20 cellular contexts compared by ENCODE assay signal in genomic region chr17:48629411-48629759, GRCh38. TPM values are rescaled to one million over a fixed set of nuclear protein-coding genes. Genes with fewer than 3 reads are reported as not detected.
"Had no signal": no experiment of that assay in that cellular context is flagged by ENCODE, and none has a peak within 500 bp of the region (broad histone marks: within the 10 kb centered on the region; RNA-seq: fewer than 3 reads in every experiment).

No MANE protein-coding gene starts in this region.

- H3K4me2 ChIP-seq: smooth muscle cell had no signal

- H3K36me3 ChIP-seq: lower lobe of right lung, neutrophil, pancreas, WERI-Rb-1 had no signal

- H3K27ac ChIP-seq: lower lobe of right lung, neutrophil, pancreas, WERI-Rb-1 had no signal

- H3K9me3 ChIP-seq: lower lobe of right lung, neutrophil, pancreas had no signal

- ATAC-seq: lower lobe of right lung; pancreas; sciatic nerve; stimulated activated naive B cell treated with anti-CD40 and anti-IgM and Interleukin-4, amounts not matched to agents 10 μg/mL and 1 μg/mL and 100 μg/mL, for 72 hours; T-helper 17 cell had no signal

- DNase-seq: activated CD4-positive, alpha-beta T cell treated with anti-CD3 and anti-CD28 coated beads for 1 hour; activated CD4-positive, alpha-beta T cell treated with anti-CD3 and anti-CD28 coated beads, Interleukin-2, amount 50 U/mL, for 48 hours; activated naive CD4-positive, alpha-beta T cell treated with anti-CD3 and anti-CD28 coated beads for 36 hours; activated T-cell treated with anti-CD3 and anti-CD28 coated beads, Interleukin-2, amount 50 U/mL, for 24 hours; anterior cingulate cortex; cortex of kidney; head of caudate nucleus; kidney glomerular epithelial cell; lower lobe of right lung; pancreas; stimulated activated CD4-positive, alpha-beta T cell treated with anti-CD3 and anti-CD28 coated beads, Interleukin-4, amount 100 ng/mL, for 4 hours; stimulated activated naive B cell treated with anti-CD40 and anti-IgM and Interleukin-4, amounts not matched to agents 10 μg/mL and 1 μg/mL and 100 μg/mL, for 72 hours; T-helper 17 cell; WERI-Rb-1 had no signal

- H3K4me3 ChIP-seq: lower lobe of right lung, pancreas, smooth muscle cell had no signal

RNA-seq across cellular contexts. Expression of gene HOXB9, which starts 3.2 kb away (rescaled TPM):
- total RNA-seq: frontal cortex, lower lobe of right lung had no signal
- polyA plus RNA-seq: pancreas had no signal

RNA-seq across cellular contexts. Expression of gene HOXB8, which starts 14.3 kb away (rescaled TPM):
- total RNA-seq: activated naive CD4-positive, alpha-beta T cell treated with anti-CD3 and anti-CD28 coated beads for 36 hours; activated T-helper 2 cell treated with anti-CD3 and anti-CD28 coated beads, Interferon-gamma antibody, Interleukin-2, Interleukin-4, amounts not matched to agents 10 μg/mL and 5 μg/mL and 100 μg/mL, durations not matched to agents 14 hours and 24 hours and 36 hours; frontal cortex; T-helper 17 cell had no signal
- polyA plus RNA-seq: esophagus had no signal

RNA-seq across cellular contexts. Expression of gene HOXB7, which starts 18.6 kb away (rescaled TPM):
- total RNA-seq: frontal cortex had no signal

RNA-seq across cellular contexts. Expression of gene HOXB6, which starts 24.6 kb away (rescaled TPM):
- total RNA-seq: activated naive CD4-positive, alpha-beta T cell treated with anti-CD3 and anti-CD28 coated beads for 36 hours; frontal cortex; T-helper 17 cell had no signal

RNA-seq across cellular contexts. Expression of gene HOXB5, which starts 35.8 kb away (rescaled TPM):
- total RNA-seq: activated naive CD4-positive, alpha-beta T cell treated with anti-CD3 and anti-CD28 coated beads for 36 hours; activated T-helper 2 cell treated with anti-CD3 and anti-CD28 coated beads, Interferon-gamma antibody, Interleukin-2, Interleukin-4, amounts not matched to agents 10 μg/mL and 5 μg/mL and 100 μg/mL, durations not matched to agents 14 hours and 24 hours and 36 hours; frontal cortex; T-helper 17 cell had no signal
